ENCODE assay signal across 1 cellular context in the genomic region with DNA sequence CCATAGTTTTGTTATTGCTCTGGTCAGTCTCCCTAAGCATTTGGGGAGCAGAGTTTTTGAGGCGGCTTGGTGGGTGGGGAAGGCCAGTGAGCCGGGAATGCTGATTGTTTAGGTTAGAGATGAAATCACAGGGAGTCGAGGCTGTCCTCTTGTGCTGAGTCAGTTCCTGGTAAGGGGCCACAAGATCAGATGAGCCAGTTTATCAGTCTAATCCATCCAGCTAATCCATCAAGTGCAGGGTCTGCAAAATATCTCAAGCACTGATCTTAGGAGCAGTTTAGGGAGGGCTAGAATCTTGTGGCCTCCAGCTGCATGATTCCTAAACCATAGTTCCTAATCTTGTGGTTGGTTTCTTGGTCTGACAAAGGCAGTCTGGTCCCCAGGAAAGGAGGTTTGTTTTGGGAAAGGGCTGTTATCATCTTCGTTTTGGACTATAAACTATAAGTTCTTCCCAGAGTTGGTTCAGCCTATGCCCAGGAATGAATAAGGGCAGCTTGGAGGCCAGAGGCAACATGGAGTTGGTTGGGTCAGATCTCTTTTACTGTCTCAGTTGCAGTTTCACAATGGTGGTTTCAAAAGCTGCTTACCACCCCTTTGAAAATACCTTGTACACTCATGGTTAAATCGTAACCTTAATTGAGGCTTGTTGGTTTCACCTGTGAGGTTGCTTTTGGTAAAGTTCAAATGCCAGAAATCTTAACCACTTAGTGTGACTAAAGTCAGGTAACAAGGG.
TF ChIP-seq lines count a peak whose summit lies in the region.

No MANE protein-coding gene starts in this region.

TF ChIP-seq in IMR-90, 13 proteins besides CTCF, POLR2A, EP300 and RAD21:
- TF ChIP-seq MAFK (IDR thresholded peaks at IDR 0.05; ENCODE audit: low read depth, low read length): 0 out of 2 replicates have a peak, but pooled peaks have one; percentile 38
- no peak for TF ChIP-seq NFE2L2 (IDR thresholded peaks at IDR 0.05; ENCODE audit: low read depth, low read length)
- TF ChIP-seq, protein P1, sequence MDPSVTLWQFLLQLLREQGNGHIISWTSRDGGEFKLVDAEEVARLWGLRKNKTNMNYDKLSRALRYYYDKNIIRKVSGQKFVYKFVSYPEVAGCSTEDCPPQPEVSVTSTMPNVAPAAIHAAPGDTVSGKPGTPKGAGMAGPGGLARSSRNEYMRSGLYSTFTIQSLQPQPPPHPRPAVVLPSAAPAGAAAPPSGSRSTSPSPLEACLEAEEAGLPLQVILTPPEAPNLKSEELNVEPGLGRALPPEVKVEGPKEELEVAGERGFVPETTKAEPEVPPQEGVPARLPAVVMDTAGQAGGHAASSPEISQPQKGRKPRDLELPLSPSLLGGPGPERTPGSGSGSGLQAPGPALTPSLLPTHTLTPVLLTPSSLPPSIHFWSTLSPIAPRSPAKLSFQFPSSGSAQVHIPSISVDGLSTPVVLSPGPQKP (IDR thresholded peaks at IDR 0.05; ENCODE audit: borderline replicate concordance, low read depth, low read length): no peak
